Comparison of ENCODE assay signal across 8 cellular contexts in the genomic region with DNA sequence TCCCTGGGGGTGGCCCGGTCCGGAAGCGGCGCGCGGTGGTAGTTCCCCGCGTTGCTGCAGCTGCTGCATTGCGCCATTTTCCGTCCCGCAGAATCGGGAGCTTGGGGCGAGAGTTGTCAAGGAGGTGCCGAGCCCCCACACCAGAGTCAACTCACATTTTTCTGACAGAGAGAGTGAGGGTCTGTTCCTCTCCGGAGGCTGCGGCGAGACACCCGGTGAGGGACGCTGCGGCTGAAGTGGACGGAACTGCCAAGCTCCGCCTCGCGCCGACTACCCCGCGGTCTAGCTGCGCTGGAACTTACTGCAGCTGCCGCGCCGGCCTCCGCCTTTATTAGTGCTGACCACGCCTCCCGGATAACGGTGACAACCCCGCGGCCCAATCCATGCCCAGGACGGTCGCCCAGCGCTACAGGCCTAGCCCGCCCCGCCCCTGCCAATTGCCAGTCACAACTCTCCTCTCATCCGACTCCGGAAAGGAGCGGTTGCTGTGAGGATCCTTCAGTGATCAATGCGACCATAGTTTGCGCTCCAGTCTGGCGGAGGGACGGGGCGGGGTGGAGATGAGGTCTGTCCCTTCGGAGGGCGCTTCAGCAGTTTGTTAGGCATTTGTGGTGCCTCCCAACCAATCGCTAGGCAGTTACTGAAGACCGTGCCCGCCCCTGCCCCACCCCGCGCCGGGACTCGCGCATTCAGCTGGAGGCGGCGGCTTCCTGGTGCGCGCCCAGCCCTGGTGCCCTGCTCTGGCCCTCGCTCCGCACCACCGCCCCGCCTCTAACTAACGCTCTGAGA. TPM values are rescaled to one million over a fixed set of nuclear protein-coding genes. Genes with fewer than 3 reads are reported as not detected.
DNase-seq lines count a peak whose midpoint lies in the region; ATAC-seq and TF ChIP-seq lines count a peak whose summit lies in the region.

Gene VAMP1, minus strand, starts transcription at position 303 of the 789 bp plus-strand sequence. Its CDS starts 146 bp downstream, at position 157.

- no peaks in the 10 kb centered on the region for H3K27me3 ChIP-seq in dorsolateral prefrontal cortex

- H3K27me3 Mint-ChIP-seq in activated CD4-positive, alpha-beta memory T cell treated with anti-CD3 and anti-CD28 coated beads for 36 hours, result no peaks in the 10 kb centered on the region

- TF ChIP-seq POLR2A in lower leg skin (IDR thresholded peaks at IDR 0.05), result peak in 1 of 2 donors; percentile 95

- ATAC-seq in GM19438 (IDR thresholded peaks at IDR 0.05; ENCODE audit: low read depth, unreplicated experiment) (peak; percentile 84), HG03575 (IDR thresholded peaks at IDR 0.05; ENCODE audit: extremely low read depth, insufficient number of reproducible peaks, low FRiP score, unreplicated experiment) (peak; percentile 49)

- TF ChIP-seq CTCF in dorsolateral prefrontal cortex (IDR thresholded peaks at IDR 0.05 in 54 of 56, conservative IDR thresholded peaks at IDR 0.05 in 2 of 56; ENCODE audit: low read depth in 1 of 56, partially characterized antibody in 56 of 56), result peak in 44 of 56 donors; percentile 4 to 65 (median 30)
- TF ChIP-seq CTCF in lower leg skin (IDR thresholded peaks at IDR 0.05), result no peak

- WGBS in lower leg skin, 2 donors, result 0% methylated on average over 39 to 55 of the region's 69 CpGs

- H3K4me3 Mint-ChIP-seq in activated CD4-positive, alpha-beta memory T cell treated with anti-CD3 and anti-CD28 coated beads for 36 hours, result peak within 1 kb of the TSS; percentile 88

- peak; percentile 97 for DNase-seq in CD1c-positive myeloid dendritic cell (ENCODE audit: extremely low spot score)
- DNase-seq in NCI-H82 treated with DMSO at 0.1 percent for 48 hours (lab: John Stamatoyannopoulos, UW; ENCODE audit: unreplicated experiment), result peak; percentile 97
- peak; percentile 99 for DNase-seq in activated CD4-positive, alpha-beta memory T cell treated with anti-CD3 and anti-CD28 coated beads for 36 hours
- DNase-seq in dorsolateral prefrontal cortex, result peak; percentile 96 to 100 (median 100)
- DNase-seq in lower leg skin (ENCODE audit: low spot score in 2 of 2), result peak; percentile 98 to 100
- DNase-seq in stimulated activated CD4-positive, alpha-beta T cell treated with anti-CD3 and anti-CD28 coated beads, Interleukin-4, amount 100 ng/mL, for 48 hours (ENCODE audit: low read depth in 2 of 2), result peak; percentile 97 to 99

- H3K4me1 Mint-ChIP-seq in activated CD4-positive, alpha-beta memory T cell treated with anti-CD3 and anti-CD28 coated beads for 36 hours (ENCODE audit: low read depth), result peaks cover 51% of the 10 kb centered on the region

- CTCF ChIA-PET in activated CD4-positive, alpha-beta memory T cell treated with anti-CD3 and anti-CD28 coated beads for 36 hours (lab: Charles Lee), result interaction anchor here (0.7 to 4.3 kb wide), 14 partner anchors 9 to 147 kb away, joined by 3 to 59 read pairs (median 4); partner anchors contain the start of genes GAPDH, MRPL51 and TAPBPL

- H3K36me3 Mint-ChIP-seq in activated CD4-positive, alpha-beta memory T cell treated with anti-CD3 and anti-CD28 coated beads for 36 hours, result peaks cover 33% of the 10 kb centered on the region

- intact Hi-C loops in activated CD4-positive, alpha-beta memory T cell treated with anti-CD3 and anti-CD28 coated beads for 36 hours (cut with micrococcal nuclease), result loop anchor here (1.0 to 2.0 kb wide), 5 partner anchors 8 to 283 kb away; partner anchors contain the start of genes MLF2 and MRPL51
- intact Hi-C loops in dorsolateral prefrontal cortex (cut with DNase I), result loop anchor here (1.0 to 5.0 kb wide), 4 partner anchors 23 to 82 kb away; partner anchors contain the start of genes MRPL51 (in 2 of the 2) and GAPDH (in 1 of the 2)
- intact Hi-C loops in lower leg skin (cut with DNase I; ENCODE audit: low total_unique reads), result no loop called here

- H3K4me3 ChIP-seq in dorsolateral prefrontal cortex, result peak within 1 kb of the TSS; percentile 64 to 99 (median 87)
- peak within 1 kb of the TSS; percentile 61 for H3K4me3 ChIP-seq in lower leg skin (ENCODE audit: low read depth, poor library complexity, severe bottlenecking)

- POLR2A ChIA-PET in activated CD4-positive, alpha-beta memory T cell treated with anti-CD3 and anti-CD28 coated beads for 36 hours (lab: Charles Lee), result interaction anchor here (0.7 to 5.6 kb wide), 23 partner anchors 10 to 382 kb away, joined by 3 to 72 read pairs (median 5); partner anchors contain the start of genes CD27, GAPDH, MRPL51 and NCAPD2

- H3K27ac ChIP-seq in dorsolateral prefrontal cortex, result peak within 1 kb of the TSS; percentile 58 to 97 (median 91)

- H3K9me3 Mint-ChIP-seq in activated CD4-positive, alpha-beta memory T cell treated with anti-CD3 and anti-CD28 coated beads for 36 hours, result no peaks in the 10 kb centered on the region

- H3K27ac Mint-ChIP-seq in activated CD4-positive, alpha-beta memory T cell treated with anti-CD3 and anti-CD28 coated beads for 36 hours, result peak within 1 kb of the TSS; percentile 89

RNA-seq across cellular contexts. Expression of gene VAMP1, which starts in this region (rescaled TPM):
- total RNA-seq in activated CD4-positive, alpha-beta memory T cell treated with anti-CD3 and anti-CD28 coated beads for 36 hours, result 10 to 100 TPM; 27.7 to 30.2 TPM
- total RNA-seq in dorsolateral prefrontal cortex (100 to 1,000 TPM in 118 of 120 experiments, 10 to 100 TPM in 2; 90.3 to 464 (median 220) TPM), lower leg skin (1 to 10 TPM; 2.1 to 6.6 (median 4.4) TPM)

Comparison
In these comparisons a context has a peak if more than half of its experiments do, and no peak if none do; other contexts are left out.
1. Peak in every context shown above with its lines: DNase-seq, ATAC-seq, H3K4me3 ChIP-seq and H3K27ac ChIP-seq.
2. CTCF ChIP-seq: peak in dorsolateral prefrontal cortex (44 of 56); none in lower leg skin (0 of 3).